Comparison of ENCODE assay signal across 8 cellular contexts in the genomic region with DNA sequence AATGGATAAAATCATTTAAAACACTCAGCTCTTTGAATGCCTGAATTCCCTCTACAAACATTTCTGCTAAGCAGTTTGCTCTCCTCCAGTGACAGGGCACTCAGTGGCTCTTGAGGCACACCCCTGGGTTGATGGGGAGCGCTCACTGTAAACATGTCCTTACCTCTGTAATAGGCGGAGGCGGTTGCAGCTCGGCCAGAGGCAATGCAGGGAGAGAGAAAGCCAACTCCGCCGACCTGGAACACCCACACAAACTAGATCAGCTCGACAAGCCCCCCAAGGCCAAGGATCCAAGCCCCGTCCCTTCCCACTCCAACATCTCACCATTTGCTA. TPM values are rescaled to one million over a fixed set of nuclear protein-coding genes. Genes with fewer than 3 reads are reported as not detected.
DNase-seq lines count a peak whose midpoint lies in the region; ATAC-seq and FAIRE-seq lines count a peak whose summit lies in the region.

No MANE protein-coding gene starts in this region.

- peak overlapping the region; percentile 96 for H3K4me3 ChIP-seq in iPS-18c (ENCODE audit: insufficient read depth, low read depth, low read length)

- H3K36me3 Mint-ChIP-seq in activated naive CD8-positive, alpha-beta T cell treated with anti-CD3 and anti-CD28 coated beads, Interleukin-2, amount 50 U/mL, for 24 hours (ENCODE audit: low read depth), result peaks cover 3% of the 10 kb centered on the region

- H3K9me3 ChIP-seq in iPS-18c (ENCODE audit: control insufficient read depth, insufficient read depth, low read length), result no peaks in the 10 kb centered on the region

- no peaks in the 10 kb centered on the region for H3K9me3 Mint-ChIP-seq in activated naive CD8-positive, alpha-beta T cell treated with anti-CD3 and anti-CD28 coated beads, Interleukin-2, amount 50 U/mL, for 24 hours

- no peaks in the 10 kb centered on the region for H3K27me3 Mint-ChIP-seq in activated naive CD8-positive, alpha-beta T cell treated with anti-CD3 and anti-CD28 coated beads, Interleukin-2, amount 50 U/mL, for 24 hours

- peak overlapping the region; percentile 93 for H3K27ac Mint-ChIP-seq in activated naive CD8-positive, alpha-beta T cell treated with anti-CD3 and anti-CD28 coated beads, Interleukin-2, amount 50 U/mL, for 24 hours

- peaks cover 26% of the 10 kb centered on the region for H3K4me1 Mint-ChIP-seq in activated naive CD8-positive, alpha-beta T cell treated with anti-CD3 and anti-CD28 coated beads, Interleukin-2, amount 50 U/mL, for 24 hours

- DNase-seq in AG08396 (ENCODE audit: low spot score) (peak; percentile 18), ureter (ENCODE audit: low spot score) (no peak), urothelium cell line (ENCODE audit: low spot score) (no peak)
- DNase-seq in activated naive CD8-positive, alpha-beta T cell treated with anti-CD3 and anti-CD28 coated beads, Interleukin-2, amount 50 U/mL, for 24 hours, result no peak
- DNase-seq in stimulated activated naive CD8-positive, alpha-beta T cell treated with anti-CD3 and anti-CD28 coated beads, Interleukin-15, Interleukin-2, amounts not matched to agents 100 U/mL and 50 U/mL, for 24 hours, result no peak

- H3K4me3 Mint-ChIP-seq in activated naive CD8-positive, alpha-beta T cell treated with anti-CD3 and anti-CD28 coated beads, Interleukin-2, amount 50 U/mL, for 24 hours, result peak overlapping the region; percentile 97

- ATAC-seq in GM18873 (IDR thresholded peaks at IDR 0.05; ENCODE audit: low FRiP score, unreplicated experiment), result peak; percentile 8
- peak; percentile 25 for ATAC-seq in HG03432 (IDR thresholded peaks at IDR 0.05; ENCODE audit: unreplicated experiment)
- peak; percentile 30 for ATAC-seq in activated naive CD8-positive, alpha-beta T cell treated with anti-CD3 and anti-CD28 coated beads, Interleukin-2, amount 50 U/mL, for 24 hours
- peak; percentile 34 for ATAC-seq in stimulated activated naive CD8-positive, alpha-beta T cell treated with anti-CD3 and anti-CD28 coated beads, Interleukin-15, Interleukin-2, amounts not matched to agents 100 U/mL and 50 U/mL, for 24 hours

- FAIRE-seq in urothelium cell line (lab: Jason Lieb, UNC), result no peak

RNA-seq across cellular contexts. Expression of a gene that starts 0.3 kb away (rescaled TPM):
- total RNA-seq in ureter, result 26.8 TPM

RNA-seq across cellular contexts. Expression of a gene that starts 33.9 kb away (rescaled TPM):
- 0.83 TPM for total RNA-seq in ureter

RNA-seq across cellular contexts. Expression of a gene that starts 34.4 kb away (rescaled TPM):
- 54.6 TPM for total RNA-seq in ureter
